In the genomic region with DNA sequence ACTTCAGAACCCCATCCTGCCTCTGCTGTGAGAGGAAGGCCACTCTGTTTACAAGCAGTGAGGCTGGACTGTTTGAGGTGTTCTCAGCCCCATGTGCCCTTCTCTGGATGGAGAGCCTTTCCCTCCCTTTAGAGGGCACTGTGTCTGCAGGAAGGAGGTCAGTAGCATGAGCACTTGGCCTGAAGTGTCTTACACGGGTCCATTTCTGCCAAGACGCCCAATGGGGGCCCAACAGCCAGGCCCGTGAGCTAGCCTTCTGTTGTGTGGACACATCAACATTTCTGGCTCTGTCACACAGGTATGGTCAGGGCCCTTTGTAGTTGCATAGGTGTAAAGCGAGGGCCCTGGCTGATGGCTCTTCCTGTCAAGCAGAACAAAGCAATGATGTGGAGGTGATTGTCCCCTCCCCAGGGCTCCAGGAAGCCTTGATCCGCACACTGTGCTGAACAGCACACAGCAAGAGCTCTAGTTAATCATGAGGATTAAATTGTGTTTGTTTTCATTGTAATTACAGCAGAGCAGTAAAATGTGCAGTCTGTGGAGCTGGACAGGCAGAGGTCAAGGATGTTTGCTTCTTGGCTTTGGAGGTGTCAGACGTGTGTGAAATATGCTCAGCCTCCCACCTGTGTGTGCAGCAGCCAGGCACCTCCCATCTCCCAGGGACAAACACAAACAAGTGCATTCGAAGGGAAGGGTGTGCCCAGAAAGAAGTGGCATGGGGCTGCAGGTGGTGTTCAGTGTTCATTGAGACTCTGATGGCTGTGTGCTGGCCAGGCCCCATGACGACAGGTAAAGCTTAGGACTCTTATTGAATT, we compare ENCODE assay signal across 8 cellular contexts.
DNase-seq lines count a peak whose midpoint lies in the region; ATAC-seq, FAIRE-seq and TF ChIP-seq lines count a peak whose summit lies in the region.

No MANE protein-coding gene starts in this region.

- H3K9me1 ChIP-seq in keratinocyte (ENCODE audit: control insufficient read depth, extremely low read depth, insufficient read depth, low read length) = no peaks in the 10 kb centered on the region

- peaks cover 1% of the 10 kb centered on the region; the same call in 1 of the 2 replicates for H3K27me3 Mint-ChIP-seq in H9 (ENCODE audit: low read depth)
- peaks cover 6% of the 10 kb centered on the region for H3K27me3 Mint-ChIP-seq in mesothelial cell of epicardium (ENCODE audit: low read depth)
- peaks cover 0 to 5% of the 10 kb centered on the region in 2 donors for H3K27me3 Mint-ChIP-seq in stimulated activated naive B cell treated with anti-CD40 and anti-IgM and Interleukin-4, amounts not matched to agents 10 μg/mL and 1 μg/mL and 100 μg/mL, for 72 hours

- H3K56ac ChIP-seq in H9 (ENCODE audit: insufficient read length, low read depth, low read length) = no peak overlapping the region

- H3K4me1 Mint-ChIP-seq in H9 (peaks cover 7 to 8% of the 10 kb centered on the region in 2 experiments), mesothelial cell of epicardium (no peaks in the 10 kb centered on the region)
- H3K4me1 Mint-ChIP-seq in stimulated activated naive B cell treated with anti-CD40 and anti-IgM and Interleukin-4, amounts not matched to agents 10 μg/mL and 1 μg/mL and 100 μg/mL, for 72 hours = peaks cover 16 to 33% of the 10 kb centered on the region in 2 donors

- no peak for FAIRE-seq in keratinocyte (lab: Jason Lieb, UNC)

- H2BK20ac ChIP-seq in H9 (ENCODE audit: low read depth, low read length, poor library complexity, severe bottlenecking) = no peak overlapping the region

- no peak overlapping the region for H3K4ac ChIP-seq in H9 (ENCODE audit: low read depth, low read length)

- H3K4me1 ChIP-seq in H9 (ENCODE audit: insufficient read depth, low read length) (no peaks in the 10 kb centered on the region; the same call in 1 of the 2 replicates), keratinocyte (ENCODE audit: control insufficient read depth, extremely low read depth, insufficient read depth, low read length) (no peaks in the 10 kb centered on the region)

- no peak overlapping the region for H3K4me2 ChIP-seq in H9 (ENCODE audit: insufficient read depth, insufficient read length, low read length)
- H3K4me2 ChIP-seq in keratinocyte (ENCODE audit: control insufficient read depth, extremely low read depth, insufficient read depth, low read depth, low read length) = no peak overlapping the region

- H2AK5ac ChIP-seq in H9 (ENCODE audit: insufficient read length, low read length) = no peak overlapping the region

- H3K4me3 ChIP-seq in BJ (ENCODE audit: low read depth, low read length) (no peak overlapping the region), keratinocyte (ENCODE audit: control insufficient read depth in 2 of 3, extremely low read depth in 1 of 3, insufficient read depth in 2 of 3, low read depth in 1 of 3, low read length in 3 of 3) (no peak overlapping the region)

- POLR2A ChIA-PET in BJ (lab: Charles Lee) = no interaction called here

- no peak overlapping the region for H3K14ac ChIP-seq in H9 (ENCODE audit: insufficient read depth, low read length)

- DNase-seq in BJ (ENCODE audit: low read depth) (no peak), H9 (peak; percentile 58), RKO (ENCODE audit: low spot score) (peak; percentile 18), keratinocyte (ENCODE audit: low read depth, low spot score) (no peak), mesothelial cell of epicardium (ENCODE audit: low spot score in 2 of 2, unreplicated experiment in 2 of 2) (no peak)
- no peak for DNase-seq in stimulated activated naive B cell treated with anti-CD40 and anti-IgM and Interleukin-4, amounts not matched to agents 10 μg/mL and 1 μg/mL and 100 μg/mL, for 72 hours

- CTCF ChIA-PET in BJ (lab: Yijun Ruan, JAX) = interaction anchor here (1.1 kb wide), 1 partner anchor 249 kb away, joined by 4 read pairs; no protein-coding TSS in a partner anchor

- ATAC-seq in HG03280 (IDR thresholded peaks at IDR 0.05; ENCODE audit: unreplicated experiment) (no peak), GM18870 (IDR thresholded peaks at IDR 0.05; ENCODE audit: unreplicated experiment) (no peak)
- no peak for ATAC-seq in stimulated activated naive B cell treated with anti-CD40 and anti-IgM and Interleukin-4, amounts not matched to agents 10 μg/mL and 1 μg/mL and 100 μg/mL, for 72 hours (replicated peaks)

- H3K9me3 Mint-ChIP-seq in H9 (no peaks in the 10 kb centered on the region; a peak in 1 of 5 replicates), mesothelial cell of epicardium (no peaks in the 10 kb centered on the region)
- no peaks in the 10 kb centered on the region for H3K9me3 Mint-ChIP-seq in stimulated activated naive B cell treated with anti-CD40 and anti-IgM and Interleukin-4, amounts not matched to agents 10 μg/mL and 1 μg/mL and 100 μg/mL, for 72 hours

- H3K79me2 ChIP-seq in H9 (ENCODE audit: insufficient read depth, low read length) (no peaks in the 10 kb centered on the region), keratinocyte (ENCODE audit: control insufficient read depth, insufficient read depth, low read length) (no peaks in the 10 kb centered on the region)

- H3K36me3 Mint-ChIP-seq in H9 (ENCODE audit: insufficient read depth in 1 of 3, low read depth in 3 of 3) = no peaks in the 10 kb centered on the region
- H3K36me3 Mint-ChIP-seq in mesothelial cell of epicardium = no peaks in the 10 kb centered on the region
- H3K36me3 Mint-ChIP-seq in stimulated activated naive B cell treated with anti-CD40 and anti-IgM and Interleukin-4, amounts not matched to agents 10 μg/mL and 1 μg/mL and 100 μg/mL, for 72 hours = no peaks in the 10 kb centered on the region

- H2AFZ ChIP-seq in H9 (ENCODE audit: low read length) = no peak overlapping the region
- no peak overlapping the region for H2AFZ ChIP-seq in keratinocyte (ENCODE audit: control insufficient read depth, low read length)

- no peak overlapping the region for H3K9ac ChIP-seq in H9 (ENCODE audit: extremely low read depth, insufficient read length, low read length)
- H3K9ac ChIP-seq in keratinocyte (ENCODE audit: control insufficient read depth, extremely low read depth, insufficient read depth, low read length) = no peak overlapping the region

- TF ChIP-seq CTCF in BJ (IDR thresholded peaks at IDR 0.05; ENCODE audit: insufficient read depth, low read depth, low read length) = peak; percentile 38; the same call in 1 of the 2 replicates
- peak; percentile 61 for TF ChIP-seq CTCF in H9 (conservative IDR thresholded peaks at IDR 0.05)
- peak in 2 of 3 experiments; percentile 41 to 69 for TF ChIP-seq CTCF in keratinocyte (optimal IDR thresholded peaks at IDR 0.05 in 1 of 3, IDR thresholded peaks at IDR 0.05 in 1 of 3, conservative IDR thresholded peaks at IDR 0.05 in 1 of 3; ENCODE audit: extremely low read depth in 1 of 3, insufficient read depth in 2 of 3, low read length in 3 of 3)
- no peak for TF ChIP-seq CTCF in mesothelial cell of epicardium (IDR thresholded peaks at IDR 0.05; ENCODE audit: unreplicated experiment)

- H4K8ac ChIP-seq in H9 (replicated peaks; ENCODE audit: insufficient read length, low read depth, low read length) = no peak overlapping the region

- WGBS in H9 (ENCODE audit: extremely low coverage, insufficient read length, low lambda C conversion rate) = no CpG with 5 or more reads among the region's 8 CpGs

- no peak overlapping the region for H3K23ac ChIP-seq in H9 (ENCODE audit: insufficient read length, low read depth, low read length)

- H3K4me3 Mint-ChIP-seq in H9 (no peak overlapping the region), mesothelial cell of epicardium (no peak overlapping the region)
- no peak overlapping the region for H3K4me3 Mint-ChIP-seq in stimulated activated naive B cell treated with anti-CD40 and anti-IgM and Interleukin-4, amounts not matched to agents 10 μg/mL and 1 μg/mL and 100 μg/mL, for 72 hours

- no peak overlapping the region for H2BK15ac ChIP-seq in H9 (ENCODE audit: low read depth, low read length)

- no peak overlapping the region for H4K91ac ChIP-seq in H9 (ENCODE audit: insufficient read length, low read depth, low read length)

- H2BK120ac ChIP-seq in H9 (ENCODE audit: low read depth, low read length, poor library complexity, severe bottlenecking) = no peak overlapping the region

- H3K27ac ChIP-seq in H9 (ENCODE audit: insufficient read length, low read depth, low read length) = no peak overlapping the region
- H3K27ac ChIP-seq in keratinocyte (ENCODE audit: control insufficient read depth, insufficient read depth, low read length) = no peak overlapping the region

- peak overlapping the region in 1 of 3 experiments; percentile 11; a peak in 1 of 7 replicates for H3K27ac Mint-ChIP-seq in H9
- H3K27ac Mint-ChIP-seq in mesothelial cell of epicardium = no peak overlapping the region
- no peak overlapping the region for H3K27ac Mint-ChIP-seq in stimulated activated naive B cell treated with anti-CD40 and anti-IgM and Interleukin-4, amounts not matched to agents 10 μg/mL and 1 μg/mL and 100 μg/mL, for 72 hours

- dilution Hi-C loops in keratinocyte (cut with MboI; ENCODE audit: extremely low pct_ligation_motif_present, low sequenced_read_pairs) = no loop called here

- H3T11ph ChIP-seq in H9 (ENCODE audit: low read length) = no peak overlapping the region

- no peaks in the 10 kb centered on the region for H3K9me3 ChIP-seq in H9 (ENCODE audit: control insufficient read depth, low read depth, low read length)
- H3K9me3 ChIP-seq in keratinocyte (ENCODE audit: control insufficient read depth, low read depth, low read length) = no peaks in the 10 kb centered on the region

- no peaks in the 10 kb centered on the region for H4K20me1 ChIP-seq in H9 (ENCODE audit: control insufficient read depth, insufficient read depth, insufficient read length)
- no peaks in the 10 kb centered on the region for H4K20me1 ChIP-seq in keratinocyte (ENCODE audit: control insufficient read depth, extremely low read depth, insufficient read depth, low read length)

- no peak overlapping the region for H3K18ac ChIP-seq in H9 (ENCODE audit: insufficient read length, low read depth, low read length)

- H3K79me1 ChIP-seq in H9 (ENCODE audit: insufficient read depth, low read depth, low read length, poor library complexity, severe bottlenecking) = no peaks in the 10 kb centered on the region

- no peak overlapping the region for H4K5ac ChIP-seq in H9 (ENCODE audit: insufficient read length, low read depth, low read length)

- H3K27me3 ChIP-seq in BJ (ENCODE audit: control insufficient read depth, insufficient read depth, low read length) (no peaks in the 10 kb centered on the region; the same call in 1 of the 2 replicates), H9 (ENCODE audit: insufficient read depth, low read length) (no peaks in the 10 kb centered on the region), keratinocyte (ENCODE audit: control insufficient read depth, extremely low read depth, insufficient read depth, low read length) (peaks cover 13% of the 10 kb centered on the region)

- H3K36me3 ChIP-seq in BJ (ENCODE audit: control insufficient read depth, insufficient read depth, low read length) = no peaks in the 10 kb centered on the region
- no peaks in the 10 kb centered on the region for H3K36me3 ChIP-seq in keratinocyte (ENCODE audit: control insufficient read depth in 2 of 2, extremely low read depth in 1 of 2, insufficient read depth in 2 of 2, low read length in 2 of 2)

- no peak overlapping the region for H2BK5ac ChIP-seq in H9 (ENCODE audit: insufficient read length, low read length)

- H2BK12ac ChIP-seq in H9 (ENCODE audit: insufficient read length, low read depth, low read length) = no peak overlapping the region

- no peaks in the 10 kb centered on the region for H3K23me2 ChIP-seq in H9 (ENCODE audit: insufficient read length, low read depth, low read length, poor library complexity, severe bottlenecking)

Comparison
In these comparisons a context has a peak if more than half of its experiments do, and no peak if none do; other contexts are left out.
1. DNase-seq: peak in H9 (single experiment) and RKO (single experiment); none in BJ (single experiment), keratinocyte (single experiment), mesothelial cell of epicardium (0 of 2) and stimulated activated naive B cell treated with anti-CD40 and anti-IgM and Interleukin-4, amounts not matched to agents 10 μg/mL and 1 μg/mL and 100 μg/mL, for 72 hours (single experiment).